Comparison of ENCODE assay signal across 2 cellular contexts in genomic region chr12:104097954-104098353, GRCh38.
TF ChIP-seq lines count a peak whose summit lies in the region.

No MANE protein-coding gene starts in this region.

TF ChIP-seq in liver, 16 proteins besides CTCF, POLR2A, EP300 and RAD21:
- TF ChIP-seq RXRA (IDR thresholded peaks at IDR 0.05) (no peak), HNF4G (IDR thresholded peaks at IDR 0.05) (no peak), GABPA (IDR thresholded peaks at IDR 0.05 in 1 of 2, conservative IDR thresholded peaks at IDR 0.05 in 1 of 2) (no peak), NR2F2 (IDR thresholded peaks at IDR 0.05) (no peak), MAX (IDR thresholded peaks at IDR 0.05) (no peak), FOXA2 (IDR thresholded peaks at IDR 0.05) (peak; percentile 27), REST (IDR thresholded peaks at IDR 0.05) (no peak)
- TF ChIP-seq, protein P1, sequence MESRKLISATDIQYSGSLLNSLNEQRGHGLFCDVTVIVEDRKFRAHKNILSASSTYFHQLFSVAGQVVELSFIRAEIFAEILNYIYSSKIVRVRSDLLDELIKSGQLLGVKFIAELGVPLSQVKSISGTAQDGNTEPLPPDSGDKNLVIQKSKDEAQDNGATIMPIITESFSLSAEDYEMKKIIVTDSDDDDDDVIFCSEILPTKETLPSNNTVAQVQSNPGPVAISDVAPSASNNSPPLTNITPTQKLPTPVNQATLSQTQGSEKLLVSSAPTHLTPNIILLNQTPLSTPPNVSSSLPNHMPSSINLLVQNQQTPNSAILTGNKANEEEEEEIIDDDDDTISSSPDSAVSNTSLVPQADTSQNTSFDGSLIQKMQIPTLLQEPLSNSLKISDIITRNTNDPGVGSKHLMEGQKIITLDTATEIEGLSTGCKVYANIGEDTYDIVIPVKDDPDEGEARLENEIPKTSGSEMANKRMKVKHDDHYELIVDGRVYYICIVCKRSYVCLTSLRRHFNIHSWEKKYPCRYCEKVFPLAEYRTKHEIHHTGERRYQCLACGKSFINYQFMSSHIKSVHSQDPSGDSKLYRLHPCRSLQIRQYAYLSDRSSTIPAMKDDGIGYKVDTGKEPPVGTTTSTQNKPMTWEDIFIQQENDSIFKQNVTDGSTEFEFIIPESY (IDR thresholded peaks at IDR 0.05): no peak

TF ChIP-seq in HepG2, 621 proteins besides CTCF, POLR2A, EP300 and RAD21:
- TF ChIP-seq ZNF580 (CRISPR knock-in tag; IDR thresholded peaks at IDR 0.05; ENCODE audit: borderline replicate concordance, low read depth) (no peak), SNAPC2 (CRISPR knock-in tag; IDR thresholded peaks at IDR 0.05) (no peak), KLF6 (CRISPR knock-in tag; IDR thresholded peaks at IDR 0.05) (no peak), ZNF749 (CRISPR knock-in tag; IDR thresholded peaks at IDR 0.05; ENCODE audit: borderline replicate concordance) (no peak), POLR2AphosphoS5 (IDR thresholded peaks at IDR 0.05; ENCODE audit: low read depth, low read length) (no peak), NCOA2 (CRISPR knock-in tag; IDR thresholded peaks at IDR 0.05) (no peak), SRF (IDR thresholded peaks at IDR 0.05; ENCODE audit: low read depth, low read length) (no peak), NFYC (CRISPR knock-in tag; IDR thresholded peaks at IDR 0.05) (no peak), ZNF713 (CRISPR knock-in tag; IDR thresholded peaks at IDR 0.05) (no peak), ZNF772 (CRISPR knock-in tag; IDR thresholded peaks at IDR 0.05) (no peak), NCOA1 (CRISPR knock-in tag; IDR thresholded peaks at IDR 0.05) (no peak), ZNF841 (CRISPR knock-in tag; IDR thresholded peaks at IDR 0.05; ENCODE audit: borderline replicate concordance) (no peak), ZNF570 (CRISPR knock-in tag; IDR thresholded peaks at IDR 0.05; ENCODE audit: borderline replicate concordance) (no peak), ZBTB21 (CRISPR knock-in tag; IDR thresholded peaks at IDR 0.05) (no peak)
- TF ChIP-seq, protein P2, sequence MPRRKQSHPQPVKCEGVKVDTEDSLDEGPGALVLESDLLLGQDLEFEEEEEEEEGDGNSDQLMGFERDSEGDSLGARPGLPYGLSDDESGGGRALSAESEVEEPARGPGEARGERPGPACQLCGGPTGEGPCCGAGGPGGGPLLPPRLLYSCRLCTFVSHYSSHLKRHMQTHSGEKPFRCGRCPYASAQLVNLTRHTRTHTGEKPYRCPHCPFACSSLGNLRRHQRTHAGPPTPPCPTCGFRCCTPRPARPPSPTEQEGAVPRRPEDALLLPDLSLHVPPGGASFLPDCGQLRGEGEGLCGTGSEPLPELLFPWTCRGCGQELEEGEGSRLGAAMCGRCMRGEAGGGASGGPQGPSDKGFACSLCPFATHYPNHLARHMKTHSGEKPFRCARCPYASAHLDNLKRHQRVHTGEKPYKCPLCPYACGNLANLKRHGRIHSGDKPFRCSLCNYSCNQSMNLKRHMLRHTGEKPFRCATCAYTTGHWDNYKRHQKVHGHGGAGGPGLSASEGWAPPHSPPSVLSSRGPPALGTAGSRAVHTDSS (CRISPR knock-in tag; conservative IDR thresholded peaks at IDR 0.05): no peak
- TF ChIP-seq, protein P3, sequence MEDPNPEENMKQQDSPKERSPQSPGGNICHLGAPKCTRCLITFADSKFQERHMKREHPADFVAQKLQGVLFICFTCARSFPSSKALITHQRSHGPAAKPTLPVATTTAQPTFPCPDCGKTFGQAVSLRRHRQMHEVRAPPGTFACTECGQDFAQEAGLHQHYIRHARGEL (CRISPR knock-in tag; IDR thresholded peaks at IDR 0.05): no peak
- TF ChIP-seq, protein P4, sequence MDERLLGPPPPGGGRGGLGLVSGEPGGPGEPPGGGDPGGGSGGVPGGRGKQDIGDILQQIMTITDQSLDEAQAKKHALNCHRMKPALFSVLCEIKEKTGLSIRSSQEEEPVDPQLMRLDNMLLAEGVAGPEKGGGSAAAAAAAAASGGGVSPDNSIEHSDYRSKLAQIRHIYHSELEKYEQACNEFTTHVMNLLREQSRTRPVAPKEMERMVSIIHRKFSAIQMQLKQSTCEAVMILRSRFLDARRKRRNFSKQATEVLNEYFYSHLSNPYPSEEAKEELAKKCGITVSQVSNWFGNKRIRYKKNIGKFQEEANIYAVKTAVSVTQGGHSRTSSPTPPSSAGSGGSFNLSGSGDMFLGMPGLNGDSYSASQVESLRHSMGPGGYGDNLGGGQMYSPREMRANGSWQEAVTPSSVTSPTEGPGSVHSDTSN (CRISPR knock-in tag; IDR thresholded peaks at IDR 0.05): no peak
